21 cellular contexts compared by ENCODE assay signal in the genomic region with DNA sequence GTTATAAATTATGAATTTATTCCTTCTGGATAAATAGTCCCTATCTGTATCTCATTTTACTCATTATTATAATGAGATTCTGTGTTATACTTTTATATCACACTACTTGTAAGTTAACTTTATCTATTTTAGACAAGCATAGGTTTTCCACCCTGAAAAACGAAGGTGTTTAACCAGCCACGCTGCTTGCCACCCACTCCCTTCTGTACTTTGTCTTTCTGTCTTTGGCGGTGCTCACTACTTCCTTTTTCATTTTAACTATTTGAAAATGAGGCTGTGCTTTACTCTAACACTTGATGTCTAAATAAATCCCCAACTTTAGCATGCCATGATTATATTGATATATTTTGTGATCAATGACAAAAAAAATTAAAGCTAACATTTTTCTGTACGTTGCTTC.
A peak's percentile ranks its signal among the peaks of the same experiment; 100 is the strongest.
DNase-seq lines count a peak whose midpoint lies in the region; ATAC-seq and TF ChIP-seq lines count a peak whose summit lies in the region.
"Had no signal": no experiment of that assay in that cellular context is flagged by ENCODE, and none has a peak within 500 bp of the region (broad histone marks: within the 10 kb centered on the region; RNA-seq: fewer than 3 reads in every experiment).

No MANE protein-coding gene starts in this region.

- peaks cover 3% of the 10 kb centered on the region; the same call in 1 of the 2 replicates for H3K9me2 ChIP-seq in PC-9 (ENCODE audit: insufficient read depth)

- H3K4me1 ChIP-seq in OCI-LY3 (ENCODE audit: low read length) (no peaks in the 10 kb centered on the region), PC-9 (replicated peaks; ENCODE audit: insufficient read depth) (no peaks in the 10 kb centered on the region)
- H3K4me1 ChIP-seq: BE2C had no signal

- H3K9me3 ChIP-seq in OCI-LY3 (ENCODE audit: insufficient read depth, low read length) (no peaks in the 10 kb centered on the region), PC-9 (ENCODE audit: insufficient read depth, low read depth) (no peaks in the 10 kb centered on the region)
- H3K9me3 ChIP-seq: BE2C had no signal

- no peak overlapping the region for H3K4me3 Mint-ChIP-seq in T-cell
- H3K4me3 Mint-ChIP-seq: CD14-positive monocyte; CD4-positive, alpha-beta memory T cell; CD8-positive, alpha-beta memory T cell had no signal

- BruUV-seq in PC-9 (replicated peaks; lab: Mats Ljungman, UMichigan), result no TSS peak

- H3K27ac ChIP-seq in OCI-LY3 (ENCODE audit: low read length), result no peak overlapping the region
- H3K27ac ChIP-seq in PC-9, result no peak overlapping the region
- H3K27ac ChIP-seq: BLaER1 had no signal

- no peaks in the 10 kb centered on the region for H4K20me1 ChIP-seq in OCI-LY3 (ENCODE audit: insufficient read depth, low read length)
- H4K20me1 ChIP-seq in PC-9 (ENCODE audit: insufficient read depth), result no peaks in the 10 kb centered on the region
- H4K20me1 ChIP-seq: BLaER1 had no signal

- DNase-seq in PC-9 (no peak), T-cell (no peak), DMS79 (lab: John Stamatoyannopoulos, UW) (no peak)
- DNase-seq: 8988T; ACHN; BE2C; C1 segment of cervical spinal cord; CD4-positive, alpha-beta memory T cell; CD4-positive, CD25-positive, alpha-beta regulatory T cell; CD8-positive, alpha-beta memory T cell; COR-L47; DMS 273 treated with DMSO at 0.1 percent for 48 hours; DMS153; DMS53; DMS79 treated with DMSO at 0.1 percent for 48 hours; GF-D8 had no signal

- H3K9me3 Mint-ChIP-seq in T-cell, result no peaks in the 10 kb centered on the region

- H3K27me3 Mint-ChIP-seq in T-cell, result no peaks in the 10 kb centered on the region
- H3K27me3 Mint-ChIP-seq: CD4-positive, alpha-beta memory T cell; CD4-positive, CD25-positive, alpha-beta regulatory T cell; CD8-positive, alpha-beta memory T cell had no signal

- no peak overlapping the region for H3K4me2 ChIP-seq in OCI-LY3 (ENCODE audit: low read length)
- H3K4me2 ChIP-seq in PC-9, result no peak overlapping the region
- H3K4me2 ChIP-seq: BLaER1 had no signal

- H3F3A ChIP-seq in PC-9 (ENCODE audit: insufficient read depth, low read depth), result no peaks in the 10 kb centered on the region

- H3K9ac ChIP-seq in OCI-LY3 (ENCODE audit: low read length), result no peak overlapping the region
- H3K9ac ChIP-seq: BLaER1 had no signal

- H3K36me3 ChIP-seq in OCI-LY3 (replicated peaks; ENCODE audit: low read depth, low read length) (no peaks in the 10 kb centered on the region), PC-9 (ENCODE audit: low read depth) (no peaks in the 10 kb centered on the region)
- H3K36me3 ChIP-seq: BE2C, BLaER1 had no signal

- H3K79me2 ChIP-seq in OCI-LY3 (ENCODE audit: low read length) (no peaks in the 10 kb centered on the region), PC-9 (ENCODE audit: low read depth) (no peaks in the 10 kb centered on the region)

- no peak overlapping the region for H3K4me3 ChIP-seq in OCI-LY3 (ENCODE audit: low read length)
- H3K4me3 ChIP-seq in PC-9, result no peak overlapping the region
- H3K4me3 ChIP-seq: BLaER1 had no signal

- ATAC-seq in GM18868 (IDR thresholded peaks at IDR 0.05; ENCODE audit: unreplicated experiment) (peak; percentile 74), T-cell (replicated peaks in 1 of 4) (no peak), HG03432 (IDR thresholded peaks at IDR 0.05; ENCODE audit: unreplicated experiment) (no peak)

- H3K27me3 ChIP-seq in OCI-LY3 (ENCODE audit: low read depth, low read length) (no peaks in the 10 kb centered on the region), PC-9 (ENCODE audit: insufficient read depth, low read depth) (no peaks in the 10 kb centered on the region)
- H3K27me3 ChIP-seq: BE2C, BLaER1 had no signal

- TF ChIP-seq CTCF in OCI-LY3 (IDR thresholded peaks at IDR 0.05; ENCODE audit: low read depth, low read length) (no peak), PC-9 (conservative IDR thresholded peaks at IDR 0.05) (no peak)

- H2AFZ ChIP-seq in OCI-LY3 (ENCODE audit: low read depth, low read length) (peak overlapping the region; percentile 22; the same call in 1 of the 2 replicates), PC-9 (0 out of 2 replicates have a peak overlapping the region, but pooled peaks have one; percentile 13)

- no peaks in the 10 kb centered on the region for H3K4me1 Mint-ChIP-seq in T-cell
- H3K4me1 Mint-ChIP-seq: CD14-positive monocyte; CD4-positive, alpha-beta memory T cell; CD4-positive, CD25-positive, alpha-beta regulatory T cell; CD8-positive, alpha-beta memory T cell had no signal

- H3K36me3 Mint-ChIP-seq in T-cell, result no peaks in the 10 kb centered on the region
- H3K36me3 Mint-ChIP-seq: CD14-positive monocyte; CD4-positive, alpha-beta memory T cell; CD4-positive, CD25-positive, alpha-beta regulatory T cell; CD8-positive, alpha-beta memory T cell had no signal

- CTCF ChIA-PET in PC-9 (lab: Charles Lee) (no interaction called here), T-cell (lab: Charles Lee) (no interaction called here)

- POLR2A ChIA-PET in PC-9 (lab: Charles Lee; ENCODE audit: unreplicated experiment) (no interaction called here), T-cell (lab: Charles Lee) (no interaction called here)

- intact Hi-C loops in PC-9 (cut with micrococcal nuclease; ENCODE audit: unreplicated experiment), result no loop called here

- no peak overlapping the region for H3K27ac Mint-ChIP-seq in T-cell
- H3K27ac Mint-ChIP-seq: CD14-positive monocyte; CD4-positive, alpha-beta memory T cell; CD4-positive, CD25-positive, alpha-beta regulatory T cell; CD8-positive, alpha-beta memory T cell had no signal
